Comparison of ENCODE assay signal across 1 cellular context in the genomic region with DNA sequence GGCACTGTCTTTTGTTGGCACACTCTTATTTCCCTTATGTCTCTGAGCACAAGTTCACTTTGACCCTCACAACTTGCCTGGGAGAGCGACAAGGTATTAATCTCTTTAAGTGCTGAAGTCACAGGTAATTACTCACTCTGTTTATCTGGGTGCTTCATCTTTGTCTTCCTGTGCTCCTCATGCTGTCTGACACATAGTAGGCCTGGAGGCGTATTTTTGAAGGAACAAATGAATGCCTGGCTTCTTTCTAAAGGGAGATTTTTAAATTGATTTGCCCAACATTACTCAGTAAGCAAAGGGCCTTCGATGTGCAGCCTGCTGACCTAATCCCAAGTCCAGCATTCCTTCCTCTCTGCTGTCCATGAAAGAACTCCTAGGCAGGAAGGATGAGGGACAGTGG.
TF ChIP-seq lines count a peak whose summit lies in the region.

No MANE protein-coding gene starts in this region.

TF ChIP-seq in WTC11, 78 proteins besides CTCF, POLR2A, EP300 and RAD21 (continued from another document):
- TF ChIP-seq SOX15 (CRISPR knock-in tag; IDR thresholded peaks at IDR 0.05) (no peak), ZNF671 (CRISPR knock-in tag; IDR thresholded peaks at IDR 0.05) (no peak), EMX1 (CRISPR knock-in tag; IDR thresholded peaks at IDR 0.05) (no peak), ZNF396 (CRISPR knock-in tag; IDR thresholded peaks at IDR 0.05; ENCODE audit: borderline replicate concordance) (no peak), NR2C2 (CRISPR knock-in tag; IDR thresholded peaks at IDR 0.05) (no peak), CREM (CRISPR knock-in tag; IDR thresholded peaks at IDR 0.05) (no peak), ELF4 (CRISPR knock-in tag; IDR thresholded peaks at IDR 0.05; ENCODE audit: low read depth) (no peak), NFYB (CRISPR knock-in tag; conservative IDR thresholded peaks at IDR 0.05; ENCODE audit: low read depth) (no peak), NR1H2 (CRISPR knock-in tag; IDR thresholded peaks at IDR 0.05) (no peak), MXD4 (CRISPR knock-in tag; IDR thresholded peaks at IDR 0.05; ENCODE audit: borderline replicate concordance) (no peak), OVOL2 (CRISPR knock-in tag; IDR thresholded peaks at IDR 0.05; ENCODE audit: borderline replicate concordance) (no peak), NR3C1 (CRISPR knock-in tag; conservative IDR thresholded peaks at IDR 0.05; ENCODE audit: low read depth) (no peak), SMAD3 (CRISPR knock-in tag; IDR thresholded peaks at IDR 0.05; ENCODE audit: borderline replicate concordance) (no peak)
- TF ChIP-seq, protein P1, sequence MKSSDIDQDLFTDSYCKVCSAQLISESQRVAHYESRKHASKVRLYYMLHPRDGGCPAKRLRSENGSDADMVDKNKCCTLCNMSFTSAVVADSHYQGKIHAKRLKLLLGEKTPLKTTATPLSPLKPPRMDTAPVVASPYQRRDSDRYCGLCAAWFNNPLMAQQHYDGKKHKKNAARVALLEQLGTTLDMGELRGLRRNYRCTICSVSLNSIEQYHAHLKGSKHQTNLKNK (CRISPR knock-in tag; IDR thresholded peaks at IDR 0.05), result no peak
- TF ChIP-seq, protein P2, sequence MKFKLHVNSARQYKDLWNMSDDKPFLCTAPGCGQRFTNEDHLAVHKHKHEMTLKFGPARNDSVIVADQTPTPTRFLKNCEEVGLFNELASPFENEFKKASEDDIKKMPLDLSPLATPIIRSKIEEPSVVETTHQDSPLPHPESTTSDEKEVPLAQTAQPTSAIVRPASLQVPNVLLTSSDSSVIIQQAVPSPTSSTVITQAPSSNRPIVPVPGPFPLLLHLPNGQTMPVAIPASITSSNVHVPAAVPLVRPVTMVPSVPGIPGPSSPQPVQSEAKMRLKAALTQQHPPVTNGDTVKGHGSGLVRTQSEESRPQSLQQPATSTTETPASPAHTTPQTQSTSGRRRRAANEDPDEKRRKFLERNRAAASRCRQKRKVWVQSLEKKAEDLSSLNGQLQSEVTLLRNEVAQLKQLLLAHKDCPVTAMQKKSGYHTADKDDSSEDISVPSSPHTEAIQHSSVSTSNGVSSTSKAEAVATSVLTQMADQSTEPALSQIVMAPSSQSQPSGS (CRISPR knock-in tag; IDR thresholded peaks at IDR 0.05; ENCODE audit: borderline replicate concordance, low read depth), result no peak
- TF ChIP-seq, protein P3, sequence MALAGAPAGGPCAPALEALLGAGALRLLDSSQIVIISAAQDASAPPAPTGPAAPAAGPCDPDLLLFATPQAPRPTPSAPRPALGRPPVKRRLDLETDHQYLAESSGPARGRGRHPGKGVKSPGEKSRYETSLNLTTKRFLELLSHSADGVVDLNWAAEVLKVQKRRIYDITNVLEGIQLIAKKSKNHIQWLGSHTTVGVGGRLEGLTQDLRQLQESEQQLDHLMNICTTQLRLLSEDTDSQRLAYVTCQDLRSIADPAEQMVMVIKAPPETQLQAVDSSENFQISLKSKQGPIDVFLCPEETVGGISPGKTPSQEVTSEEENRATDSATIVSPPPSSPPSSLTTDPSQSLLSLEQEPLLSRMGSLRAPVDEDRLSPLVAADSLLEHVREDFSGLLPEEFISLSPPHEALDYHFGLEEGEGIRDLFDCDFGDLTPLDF (CRISPR knock-in tag; IDR thresholded peaks at IDR 0.05), result no peak
- TF ChIP-seq, protein P4, sequence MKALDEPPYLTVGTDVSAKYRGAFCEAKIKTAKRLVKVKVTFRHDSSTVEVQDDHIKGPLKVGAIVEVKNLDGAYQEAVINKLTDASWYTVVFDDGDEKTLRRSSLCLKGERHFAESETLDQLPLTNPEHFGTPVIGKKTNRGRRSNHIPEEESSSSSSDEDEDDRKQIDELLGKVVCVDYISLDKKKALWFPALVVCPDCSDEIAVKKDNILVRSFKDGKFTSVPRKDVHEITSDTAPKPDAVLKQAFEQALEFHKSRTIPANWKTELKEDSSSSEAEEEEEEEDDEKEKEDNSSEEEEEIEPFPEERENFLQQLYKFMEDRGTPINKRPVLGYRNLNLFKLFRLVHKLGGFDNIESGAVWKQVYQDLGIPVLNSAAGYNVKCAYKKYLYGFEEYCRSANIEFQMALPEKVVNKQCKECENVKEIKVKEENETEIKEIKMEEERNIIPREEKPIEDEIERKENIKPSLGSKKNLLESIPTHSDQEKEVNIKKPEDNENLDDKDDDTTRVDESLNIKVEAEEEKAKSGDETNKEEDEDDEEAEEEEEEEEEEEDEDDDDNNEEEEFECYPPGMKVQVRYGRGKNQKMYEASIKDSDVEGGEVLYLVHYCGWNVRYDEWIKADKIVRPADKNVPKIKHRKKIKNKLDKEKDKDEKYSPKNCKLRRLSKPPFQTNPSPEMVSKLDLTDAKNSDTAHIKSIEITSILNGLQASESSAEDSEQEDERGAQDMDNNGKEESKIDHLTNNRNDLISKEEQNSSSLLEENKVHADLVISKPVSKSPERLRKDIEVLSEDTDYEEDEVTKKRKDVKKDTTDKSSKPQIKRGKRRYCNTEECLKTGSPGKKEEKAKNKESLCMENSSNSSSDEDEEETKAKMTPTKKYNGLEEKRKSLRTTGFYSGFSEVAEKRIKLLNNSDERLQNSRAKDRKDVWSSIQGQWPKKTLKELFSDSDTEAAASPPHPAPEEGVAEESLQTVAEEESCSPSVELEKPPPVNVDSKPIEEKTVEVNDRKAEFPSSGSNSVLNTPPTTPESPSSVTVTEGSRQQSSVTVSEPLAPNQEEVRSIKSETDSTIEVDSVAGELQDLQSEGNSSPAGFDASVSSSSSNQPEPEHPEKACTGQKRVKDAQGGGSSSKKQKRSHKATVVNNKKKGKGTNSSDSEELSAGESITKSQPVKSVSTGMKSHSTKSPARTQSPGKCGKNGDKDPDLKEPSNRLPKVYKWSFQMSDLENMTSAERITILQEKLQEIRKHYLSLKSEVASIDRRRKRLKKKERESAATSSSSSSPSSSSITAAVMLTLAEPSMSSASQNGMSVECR (CRISPR knock-in tag; IDR thresholded peaks at IDR 0.05; ENCODE audit: borderline replicate concordance), result no peak
TF ChIP-seq in WTC11: peak in this region for 0.
